In genomic region chr4:119210760-119211159, GRCh38 we compare ENCODE assay signal across 9 cellular contexts. TPM values are rescaled to one million over a fixed set of nuclear protein-coding genes. Genes with fewer than 3 reads are reported as not detected.
DNase-seq lines count a peak whose midpoint lies in the region; ATAC-seq, FAIRE-seq and TF ChIP-seq lines count a peak whose summit lies in the region.
"Had no signal": no experiment of that assay in that cellular context is flagged by ENCODE, and none has a peak within 500 bp of the region (broad histone marks: within the 10 kb centered on the region; RNA-seq: fewer than 3 reads in every experiment).

No MANE protein-coding gene starts in this region.

- no peak overlapping the region for H3K9ac ChIP-seq in SK-N-SH
- H3K9ac ChIP-seq in endothelial cell of umbilical vein (replicated peaks; ENCODE audit: extremely low read depth, insufficient read depth, low read length) = no peak overlapping the region

- no TSS peak for BruUV-seq in endothelial cell of umbilical vein (replicated peaks; lab: Mats Ljungman, UMichigan)

- dilution Hi-C loops in endothelial cell of umbilical vein (cut with MboI; ENCODE audit: extremely low pct_ligation_motif_present, low sequenced_read_pairs) = no loop called here

- H4K20me1 ChIP-seq in SK-N-SH (ENCODE audit: insufficient read depth) = no peaks in the 10 kb centered on the region
- H4K20me1 ChIP-seq in endothelial cell of umbilical vein (replicated peaks; ENCODE audit: control insufficient read depth, extremely low read depth, insufficient read depth, low read length) = no peaks in the 10 kb centered on the region

- H3K4me3 ChIP-seq in SK-N-SH (ENCODE audit: low read depth in 2 of 2, low read length in 1 of 2) (no peak overlapping the region), SJSA1 (no peak overlapping the region; the same call in 1 of the 2 replicates), endothelial cell of umbilical vein (replicated peaks in 1 of 3; ENCODE audit: insufficient read depth in 1 of 3, low read depth in 1 of 3, low read length in 3 of 3) (no peak overlapping the region), gastrocnemius medialis (no peak overlapping the region)

- CTCF ChIA-PET in SK-N-SH (lab: Yijun Ruan, JAX) (no interaction called here), endothelial cell of umbilical vein (lab: Charles Lee) (no interaction called here)

- WGBS in SK-N-SH (ENCODE audit: low lambda C conversion rate) = 84% methylated on average over 4 of the region's 4 CpGs

- no peak for TF ChIP-seq EP300 in SK-N-SH (IDR thresholded peaks at IDR 0.05; ENCODE audit: borderline replicate concordance in 1 of 2, low read depth in 1 of 2, low read length in 1 of 2)

- H3K27ac ChIP-seq in SK-N-SH (ENCODE audit: low read depth in 2 of 2, low read length in 1 of 2) = peak overlapping the region in 1 of 2 experiments; percentile 94; a peak in 2 of 4 replicates
- peak overlapping the region; percentile 81; the same call in 1 of the 2 replicates for H3K27ac ChIP-seq in SJSA1
- no peak overlapping the region for H3K27ac ChIP-seq in endothelial cell of umbilical vein (ENCODE audit: insufficient read depth, low read depth, low read length)
- H3K27ac ChIP-seq in gastrocnemius medialis = peak overlapping the region; percentile 19 to 99 (median 96)

- H2AFZ ChIP-seq in SK-N-SH (ENCODE audit: low read depth) = no peak overlapping the region
- H2AFZ ChIP-seq in endothelial cell of umbilical vein (ENCODE audit: low read depth, low read length) = no peak overlapping the region

- in situ Hi-C loops in gastrocnemius medialis (cut with MboI; ENCODE audit: low sequenced_read_pairs in 4 of 4) = loop anchor here (5.0 to 25.0 kb wide), 5 partner anchors 166 to 228 kb away; no protein-coding TSS in a partner anchor

- H3K9me1 ChIP-seq in endothelial cell of umbilical vein (replicated peaks; ENCODE audit: control insufficient read depth, extremely low read depth, insufficient read depth, low read length) = no peaks in the 10 kb centered on the region

- peaks cover 29% of the 10 kb centered on the region for H3K79me2 ChIP-seq in SK-N-SH (ENCODE audit: insufficient read depth)
- H3K79me2 ChIP-seq in endothelial cell of umbilical vein (ENCODE audit: control insufficient read depth, insufficient read depth, low read length) = peaks cover 29% of the 10 kb centered on the region

- H3K4me1 ChIP-seq in SK-N-SH (ENCODE audit: control insufficient read depth in 1 of 2, insufficient read depth in 2 of 2, low read depth in 1 of 2, low read length in 1 of 2) = peaks cover 8 to 24% of the 10 kb centered on the region in 2 experiments
- peaks cover 40% of the 10 kb centered on the region for H3K4me1 ChIP-seq in SJSA1 (replicated peaks)
- peaks cover 57% of the 10 kb centered on the region for H3K4me1 ChIP-seq in endothelial cell of umbilical vein (ENCODE audit: control insufficient read depth, extremely low read depth, insufficient read depth, low read length)
- peaks cover 18 to 22% of the 10 kb centered on the region in 2 donors for H3K4me1 ChIP-seq in gastrocnemius medialis

- TF ChIP-seq POLR2A in endothelial cell of umbilical vein (IDR thresholded peaks at IDR 0.05; ENCODE audit: low read depth, low read length) (no peak), gastrocnemius medialis (IDR thresholded peaks at IDR 0.05) (no peak), GM12891 (IDR thresholded peaks at IDR 0.05; ENCODE audit: low read depth, low read length) (no peak)

- POLR2A ChIA-PET in SK-N-SH (lab: Yijun Ruan, JAX) = no interaction called here
- POLR2A ChIA-PET in endothelial cell of umbilical vein (lab: Charles Lee) = no interaction called here

- H3K9me3 ChIP-seq in SK-N-SH = no peaks in the 10 kb centered on the region
- H3K9me3 ChIP-seq in SJSA1 (replicated peaks) = no peaks in the 10 kb centered on the region
- no peaks in the 10 kb centered on the region for H3K9me3 ChIP-seq in endothelial cell of umbilical vein (replicated peaks; ENCODE audit: control insufficient read depth, insufficient read depth, low read length)
- no peaks in the 10 kb centered on the region for H3K9me3 ChIP-seq in gastrocnemius medialis

- ATAC-seq in SK-N-SH treated with all-trans-retinoic acid at 6 μM for 48 hours (no peak), gastrocnemius medialis (no peak), GM18870 (IDR thresholded peaks at IDR 0.05; ENCODE audit: unreplicated experiment) (no peak)

- DNase-seq in SK-N-SH (no peak), SJSA1 (ENCODE audit: low read depth in 1 of 2, low spot score in 2 of 2) (no peak), endothelial cell of umbilical vein (ENCODE audit: low read depth, low spot score) (no peak), gastrocnemius medialis (no peak), GM12891 (ENCODE audit: insufficient read length, low spot score) (no peak), 8988T (no peak)

- intact Hi-C loops in endothelial cell of umbilical vein (cut with micrococcal nuclease) = loop anchor here (5.0 to 10.0 kb wide), 3 partner anchors 244 to 373 kb away; partner anchors contain the start of gene SEC24D
- intact Hi-C loops in gastrocnemius medialis (cut with DNase I; ENCODE audit: low total_unique reads) = loop anchor here (5.0 to 10.0 kb wide), 2 partner anchors 103 to 466 kb away; no protein-coding TSS in a partner anchor

- H3K36me3 ChIP-seq in SK-N-SH (replicated peaks in 1 of 2; ENCODE audit: control insufficient read depth in 1 of 2, insufficient read depth in 2 of 2, low read length in 1 of 2) (peaks cover 0 to 3% of the 10 kb centered on the region in 2 experiments), SJSA1 (peaks cover 4% of the 10 kb centered on the region; the same call in 1 of the 2 replicates), endothelial cell of umbilical vein (ENCODE audit: control insufficient read depth in 2 of 2, extremely low read depth in 1 of 2, insufficient read depth in 2 of 2, low read length in 2 of 2) (no peaks in the 10 kb centered on the region), gastrocnemius medialis (no peaks in the 10 kb centered on the region)

- FAIRE-seq in endothelial cell of umbilical vein (lab: Jason Lieb, UNC) (no peak), GM12891 (lab: Jason Lieb, UNC) (no peak)
- FAIRE-seq: endometrium had no signal

- no peaks in the 10 kb centered on the region for H3K9me2 ChIP-seq in SK-N-SH

- H3K4me2 ChIP-seq in SK-N-SH (peak overlapping the region; percentile 87; the same call in 1 of the 2 replicates), endothelial cell of umbilical vein (ENCODE audit: insufficient read depth, low read length) (peak overlapping the region; percentile 99)

- TF ChIP-seq RAD21 in SK-N-SH (IDR thresholded peaks at IDR 0.05; ENCODE audit: low read length) = no peak

- H3F3A ChIP-seq in SK-N-SH (replicated peaks; ENCODE audit: insufficient read depth) = peaks cover 36% of the 10 kb centered on the region

- TF ChIP-seq CTCF in SK-N-SH (IDR thresholded peaks at IDR 0.05) = no peak
- no peak for TF ChIP-seq CTCF in endothelial cell of umbilical vein (IDR thresholded peaks at IDR 0.05; ENCODE audit: extremely low read depth in 1 of 2, insufficient read depth in 1 of 2, low read depth in 1 of 2, low read length in 2 of 2)
- TF ChIP-seq CTCF in gastrocnemius medialis (IDR thresholded peaks at IDR 0.05 in 4 of 5, conservative IDR thresholded peaks at IDR 0.05 in 1 of 5) = no peak

- H3K27me3 ChIP-seq in SK-N-SH (ENCODE audit: insufficient read depth) (no peaks in the 10 kb centered on the region), SJSA1 (replicated peaks) (no peaks in the 10 kb centered on the region), endothelial cell of umbilical vein (ENCODE audit: control insufficient read depth in 2 of 2, insufficient read depth in 2 of 2, low read length in 2 of 2) (no peaks in the 10 kb centered on the region), gastrocnemius medialis (no peaks in the 10 kb centered on the region)

TF ChIP-seq in SK-N-SH treated with all-trans-retinoic acid at 6 μM for 48 hours, 23 proteins besides CTCF, POLR2A, EP300 and RAD21 (continues in another document):
- TF ChIP-seq ESRRG (CRISPR knock-in tag; IDR thresholded peaks at IDR 0.05) (no peak), ZFP3 (CRISPR knock-in tag; IDR thresholded peaks at IDR 0.05) (no peak), BACH2 (CRISPR knock-in tag; IDR thresholded peaks at IDR 0.05; ENCODE audit: borderline replicate concordance) (no peak), ZFP30 (CRISPR knock-in tag; IDR thresholded peaks at IDR 0.05) (no peak)

TF ChIP-seq in endothelial cell of umbilical vein, 7 proteins besides CTCF, POLR2A, EP300 and RAD21:
- TF ChIP-seq JUN (IDR thresholded peaks at IDR 0.05; ENCODE audit: borderline replicate concordance, insufficient read depth, insufficient read length, low read depth) (no peak), FOS (IDR thresholded peaks at IDR 0.05; ENCODE audit: borderline replicate concordance, insufficient read depth, low read length) (peak; percentile 58)
TF ChIP-seq in endothelial cell of umbilical vein: peak in this region for 1.

TF ChIP-seq in GM12891, 5 proteins besides CTCF, POLR2A, EP300 and RAD21:
- TF ChIP-seq PAX5 (IDR thresholded peaks at IDR 0.05; ENCODE audit: insufficient read depth, low read length, severe bottlenecking) = no peak
- TF ChIP-seq POLR2AphosphoS5 (IDR thresholded peaks at IDR 0.05; ENCODE audit: low read depth, low read length) = no peak
- no peak for TF ChIP-seq POU2F2 (IDR thresholded peaks at IDR 0.05; ENCODE audit: low read depth, low read length)
- TF ChIP-seq TAF1 (IDR thresholded peaks at IDR 0.05; ENCODE audit: low read depth, low read length) = no peak
- TF ChIP-seq SPI1 (IDR thresholded peaks at IDR 0.05; ENCODE audit: low read depth, low read length) = no peak

RNA-seq across cellular contexts. Expression of gene USP53, which starts 1.8 kb away (rescaled TPM):
- polyA plus RNA-seq in SK-N-SH (2012; rRNA removed) (8.1 and 14.9 TPM in 2 replicates), endothelial cell of umbilical vein (5.9 and 7.8 TPM in 2 replicates)
- polyA plus RNA-seq in SK-N-SH (2012; cell fraction: cytosol; rRNA removed) = 11.9 and 14.9 TPM in 2 replicates
- 14.0 and 32.6 TPM in 2 replicates for polyA plus RNA-seq in SK-N-SH (2012; cell fraction: nucleus; rRNA removed)
- 13.8 and 14.7 TPM in 2 replicates for total RNA-seq in SJSA1 (2014; rRNA removed; shearing (Covaris generic))
- total RNA-seq in endothelial cell of umbilical vein (22.8 and 28.3 TPM in 2 replicates), gastrocnemius medialis (100 to 1,000 TPM in 1 of 4 donors, 10 to 100 TPM in 3; 56.9 to 190 (median 98.5) TPM)
- 7.4 and 8.2 TPM in 2 replicates for polyA plus RNA-seq in endothelial cell of umbilical vein (2011; cell fraction: cytosol; rRNA removed)
- polyA plus RNA-seq in endothelial cell of umbilical vein (2011; cell fraction: nucleus; rRNA removed) = 42.5 and 49.0 TPM in 2 replicates
- 27.7 and 32.3 TPM in 2 replicates for polyA plus RNA-seq in endothelial cell of umbilical vein (2012)
- polyA minus RNA-seq in endothelial cell of umbilical vein = 21.1 and 23.8 TPM in 2 replicates
- 13.9 TPM for polyA minus RNA-seq in endothelial cell of umbilical vein (2011; cell fraction: cytosol; rRNA and poly(A)+ RNA removed)
- polyA minus RNA-seq in endothelial cell of umbilical vein (2011; cell fraction: nucleus; rRNA and poly(A)+ RNA removed) = 43.4 and 65.4 TPM in 2 replicates
- 0.85 TPM for polyA plus RNA-seq in GM12891 (2012; ENCODE audit: low read depth, missing spikeins)
